Comparison of ENCODE assay signal across 7 cellular contexts in the genomic region with DNA sequence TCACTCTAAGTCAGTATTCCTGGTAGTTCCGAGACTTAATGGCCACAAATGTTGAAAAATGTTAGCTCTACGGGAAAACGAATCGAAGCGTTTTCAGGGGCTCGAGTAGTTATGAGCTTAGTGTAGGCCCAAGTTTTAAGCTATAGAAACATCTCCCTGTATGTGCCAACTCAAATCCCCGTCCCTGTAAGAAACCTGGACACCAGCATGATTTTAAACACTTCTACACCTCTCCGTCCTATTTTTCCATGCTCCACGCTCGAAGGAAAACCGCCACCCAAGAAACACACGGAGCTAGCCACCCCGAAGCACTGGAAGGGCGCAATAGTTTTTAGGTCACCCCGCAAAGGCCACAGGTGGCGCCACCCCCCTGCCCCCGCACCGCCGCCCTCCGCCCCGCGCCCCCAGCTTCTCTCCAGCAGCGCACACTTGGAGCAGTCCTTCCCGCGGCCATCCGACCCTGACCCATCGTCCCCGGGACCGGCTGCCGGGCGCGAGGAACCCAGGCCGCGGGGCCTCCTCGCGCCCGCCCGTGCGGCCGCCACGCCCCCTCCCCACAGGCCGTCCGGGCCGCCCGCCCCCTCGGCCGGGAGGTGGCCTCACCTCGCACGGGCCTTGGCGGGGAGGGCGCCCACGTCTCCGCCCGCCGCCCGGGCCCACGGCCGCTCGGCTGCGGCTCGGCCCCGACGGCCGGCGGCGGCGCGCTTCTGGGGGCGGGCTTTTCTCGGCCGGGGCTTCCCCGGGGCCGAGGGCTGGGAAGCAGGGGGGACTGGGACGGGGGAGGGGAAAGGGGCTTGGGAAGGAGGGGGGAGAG. TPM values are rescaled to one million over a fixed set of nuclear protein-coding genes. Genes with fewer than 3 reads are reported as not detected.
DNase-seq lines count a peak whose midpoint lies in the region; ATAC-seq and TF ChIP-seq lines count a peak whose summit lies in the region.

No MANE protein-coding gene starts in this region.

- no peaks in the 10 kb centered on the region for H3K9me3 ChIP-seq in suprapubic skin

- H3K4me3 ChIP-seq in GM08714 (ENCODE audit: low read length) (peak overlapping the region; percentile 96), suprapubic skin (peak overlapping the region; percentile 84)

- peak in 1 of 2 donors; percentile 5 for TF ChIP-seq POLR2A in suprapubic skin (IDR thresholded peaks at IDR 0.05)

- TF ChIP-seq EP300 in suprapubic skin (IDR thresholded peaks at IDR 0.05) = no peak

- H3K36me3 Mint-ChIP-seq in T-helper 1 cell treated with Interleukin-12 subunit alpha and Interleukin-12 subunit beta and Interleukin-4 antibody, amounts not matched to agents 30 μg/mL and 1 μg/mL, for 36 hours (ENCODE audit: low read depth) = peaks cover 5% of the 10 kb centered on the region

- TF ChIP-seq CTCF in suprapubic skin (IDR thresholded peaks at IDR 0.05) = peak in 1 of 2 donors; percentile 20

- no peaks in the 10 kb centered on the region for H3K27me3 ChIP-seq in suprapubic skin

- peak overlapping the region; percentile 99 for H3K27ac Mint-ChIP-seq in T-helper 1 cell treated with Interleukin-12 subunit alpha and Interleukin-12 subunit beta and Interleukin-4 antibody, amounts not matched to agents 30 μg/mL and 1 μg/mL, for 36 hours

- DNase-seq in HS-27A (ENCODE audit: low read depth) = peak; percentile 12
- peak; percentile 43 for DNase-seq in dermis blood vessel endothelial cell
- DNase-seq in medulla oblongata (ENCODE audit: extremely low spot score) = peak; percentile 19
- peak; percentile 78 to 83 for DNase-seq in suprapubic skin (ENCODE audit: low spot score in 2 of 2)

- H3K4me1 ChIP-seq in suprapubic skin = peaks cover 13% of the 10 kb centered on the region

- H3K9me3 Mint-ChIP-seq in T-helper 1 cell treated with Interleukin-12 subunit alpha and Interleukin-12 subunit beta and Interleukin-4 antibody, amounts not matched to agents 30 μg/mL and 1 μg/mL, for 36 hours = no peaks in the 10 kb centered on the region

- H3K4me1 Mint-ChIP-seq in T-helper 1 cell treated with Interleukin-12 subunit alpha and Interleukin-12 subunit beta and Interleukin-4 antibody, amounts not matched to agents 30 μg/mL and 1 μg/mL, for 36 hours (ENCODE audit: low read depth) = peaks cover 28% of the 10 kb centered on the region

- peak; percentile 51 for ATAC-seq in GM21381 (IDR thresholded peaks at IDR 0.05; ENCODE audit: unreplicated experiment)

- no peaks in the 10 kb centered on the region for H3K36me3 ChIP-seq in suprapubic skin

- peak overlapping the region; percentile 98 for H3K27ac ChIP-seq in suprapubic skin

- peak overlapping the region; percentile 94 for H3K4me3 Mint-ChIP-seq in T-helper 1 cell treated with Interleukin-12 subunit alpha and Interleukin-12 subunit beta and Interleukin-4 antibody, amounts not matched to agents 30 μg/mL and 1 μg/mL, for 36 hours

- no peaks in the 10 kb centered on the region for H3K27me3 Mint-ChIP-seq in T-helper 1 cell treated with Interleukin-12 subunit alpha and Interleukin-12 subunit beta and Interleukin-4 antibody, amounts not matched to agents 30 μg/mL and 1 μg/mL, for 36 hours (ENCODE audit: low read depth)

- WGBS in suprapubic skin = under 1% methylated on average over 20 of the region's 74 CpGs

RNA-seq across cellular contexts. Expression of a gene that starts 0.5 kb away (rescaled TPM):
- total RNA-seq in dermis blood vessel endothelial cell (8.8 and 9.8 TPM in 2 replicates), suprapubic skin (10 to 100 TPM; 43.4 to 97.6 (median 65.1) TPM)

RNA-seq across cellular contexts. Expression of a gene that starts 4.3 kb away (rescaled TPM):
- not detected in 2 replicates for total RNA-seq in dermis blood vessel endothelial cell
- not detected for total RNA-seq in suprapubic skin

RNA-seq across cellular contexts. Expression of a gene that starts 24.8 kb away (rescaled TPM):
- total RNA-seq in dermis blood vessel endothelial cell (not detected in 2 replicates), suprapubic skin (under 1 TPM in 1 of 4 donors, not detected in 3; 0.56 TPM)

RNA-seq across cellular contexts. Expression of a gene that starts 29.3 kb away (rescaled TPM):
- total RNA-seq in dermis blood vessel endothelial cell (0.17 and 0.47 TPM in 2 replicates), suprapubic skin (1 to 10 TPM in 2 of 4 donors, under 1 TPM in 1, not detected in 1; 0.51 to 2.9 (median 2.0) TPM)

RNA-seq across cellular contexts. Expression of a gene that starts 49.3 kb away (rescaled TPM):
- not detected in 2 replicates for total RNA-seq in dermis blood vessel endothelial cell
- total RNA-seq in suprapubic skin = 1 to 10 TPM; 5.4 to 7.4 (median 5.9) TPM

Comparison
In these comparisons a context has a peak if more than half of its experiments do, and no peak if none do; other contexts are left out.
1. Peak in every context shown above with its lines: DNase-seq, ATAC-seq, H3K4me3 ChIP-seq and H3K27ac ChIP-seq.
2. DNase-seq: peak in every context shown above with its lines; median percentile 80 in suprapubic skin; 43 in dermis blood vessel endothelial cell; 19 in medulla oblongata; 12 in HS-27A.